16 cellular contexts compared by ENCODE assay signal in genomic region chr10:92125169-92125543, GRCh38.
DNase-seq lines count a peak whose midpoint lies in the region; ATAC-seq, FAIRE-seq and TF ChIP-seq lines count a peak whose summit lies in the region.
"Had no signal": no experiment of that assay in that cellular context is flagged by ENCODE, and none has a peak within 500 bp of the region (broad histone marks: within the 10 kb centered on the region; RNA-seq: fewer than 3 reads in every experiment).

No MANE protein-coding gene starts in this region.

- no peak overlapping the region for H4K8ac ChIP-seq in neuronal stem cell (ENCODE audit: low read depth, low read length)

- peaks cover 2% of the 10 kb centered on the region for H3K36me3 Mint-ChIP-seq in activated naive CD4-positive, alpha-beta T cell treated with anti-CD3 and anti-CD28 coated beads for 36 hours (ENCODE audit: low read depth)

- no peak overlapping the region for H3K18ac ChIP-seq in neuronal stem cell (ENCODE audit: low read length)

- H3K9me3 ChIP-seq in endothelial cell of umbilical vein (replicated peaks; ENCODE audit: control insufficient read depth, insufficient read depth, low read length) (no peaks in the 10 kb centered on the region), left lung (no peaks in the 10 kb centered on the region), thoracic aorta (no peaks in the 10 kb centered on the region), testis (no peaks in the 10 kb centered on the region), neuronal stem cell (replicated peaks in 1 of 2; ENCODE audit: control insufficient read depth in 2 of 2, insufficient read depth in 1 of 2, low read depth in 1 of 2, low read length in 2 of 2) (no peaks in the 10 kb centered on the region)
- H3K9me3 ChIP-seq: neutrophil had no signal

- POLR2A ChIA-PET in endothelial cell of umbilical vein (lab: Charles Lee): interaction anchor here (0.6 kb wide), 1 partner anchor 88 kb away, joined by 5 read pairs; no protein-coding TSS in a partner anchor

- H2BK12ac ChIP-seq in neuronal stem cell (ENCODE audit: low read length): no peak overlapping the region

- H3K27me3 Mint-ChIP-seq in activated naive CD4-positive, alpha-beta T cell treated with anti-CD3 and anti-CD28 coated beads for 36 hours (ENCODE audit: low read depth): no peaks in the 10 kb centered on the region
- H3K27me3 Mint-ChIP-seq: activated T-helper 17 cell treated with anti-CD3 and anti-CD28 coated beads, Interleukin-2, amount 50 U/mL, for 72 hours; CD8-positive, alpha-beta memory T cell; stimulated activated memory B cell treated with anti-CD40 and anti-IgM and Interleukin-4, amounts not matched to agents 10 μg/mL and 1 μg/mL and 100 μg/mL, for 72 hours had no signal

- FAIRE-seq in endothelial cell of umbilical vein (lab: Jason Lieb, UNC): no peak
- FAIRE-seq: bronchial epithelial cell had no signal

- no peak overlapping the region for H2AFZ ChIP-seq in endothelial cell of umbilical vein (ENCODE audit: low read depth, low read length)
- H2AFZ ChIP-seq in neuronal stem cell (ENCODE audit: low read length): no peak overlapping the region

- no peak overlapping the region for H4K91ac ChIP-seq in neuronal stem cell (ENCODE audit: low read depth, low read length, poor library complexity)

- no peak overlapping the region for H3K4me3 Mint-ChIP-seq in activated naive CD4-positive, alpha-beta T cell treated with anti-CD3 and anti-CD28 coated beads for 36 hours
- H3K4me3 Mint-ChIP-seq: activated T-helper 17 cell treated with anti-CD3 and anti-CD28 coated beads, Interleukin-2, amount 50 U/mL, for 72 hours; CD8-positive, alpha-beta memory T cell; stimulated activated memory B cell treated with anti-CD40 and anti-IgM and Interleukin-4, amounts not matched to agents 10 μg/mL and 1 μg/mL and 100 μg/mL, for 72 hours had no signal

- H3K4me3 ChIP-seq in endothelial cell of umbilical vein (replicated peaks in 1 of 3; ENCODE audit: insufficient read depth in 1 of 3, low read depth in 1 of 3, low read length in 3 of 3) (no peak overlapping the region), left lung (no peak overlapping the region), thoracic aorta (no peak overlapping the region), testis (no peak overlapping the region), neuronal stem cell (ENCODE audit: low read length in 2 of 2) (no peak overlapping the region)

- TF ChIP-seq POLR2A in endothelial cell of umbilical vein (IDR thresholded peaks at IDR 0.05; ENCODE audit: low read depth, low read length): no peak
- no peak for TF ChIP-seq POLR2A in testis (IDR thresholded peaks at IDR 0.05)

- TF ChIP-seq CTCF in endothelial cell of umbilical vein (IDR thresholded peaks at IDR 0.05; ENCODE audit: extremely low read depth in 1 of 2, insufficient read depth in 1 of 2, low read depth in 1 of 2, low read length in 2 of 2) (no peak), left lung (IDR thresholded peaks at IDR 0.05) (no peak), thoracic aorta (IDR thresholded peaks at IDR 0.05) (no peak), testis (IDR thresholded peaks at IDR 0.05) (no peak)

- H3K27me3 ChIP-seq in endothelial cell of umbilical vein (ENCODE audit: control insufficient read depth in 2 of 2, insufficient read depth in 2 of 2, low read length in 2 of 2) (no peaks in the 10 kb centered on the region), left lung (no peaks in the 10 kb centered on the region), thoracic aorta (replicated peaks; ENCODE audit: insufficient read depth) (no peaks in the 10 kb centered on the region), testis (no peaks in the 10 kb centered on the region), neuronal stem cell (ENCODE audit: control insufficient read depth in 3 of 3, insufficient read depth in 3 of 3, low read depth in 1 of 3, low read length in 3 of 3) (peaks cover 0 to 2% (median 0%) of the 10 kb centered on the region in 3 experiments)
- H3K27me3 ChIP-seq: neutrophil had no signal

- H3K36me3 ChIP-seq in endothelial cell of umbilical vein (ENCODE audit: control insufficient read depth in 2 of 2, extremely low read depth in 1 of 2, insufficient read depth in 2 of 2, low read length in 2 of 2): no peaks in the 10 kb centered on the region
- H3K36me3 ChIP-seq in left lung: no peaks in the 10 kb centered on the region
- H3K36me3 ChIP-seq in thoracic aorta: no peaks in the 10 kb centered on the region
- H3K36me3 ChIP-seq in testis (ENCODE audit: low read depth, missing control alignments): no peaks in the 10 kb centered on the region
- H3K36me3 ChIP-seq in neuronal stem cell (replicated peaks in 1 of 2; ENCODE audit: control insufficient read depth in 2 of 2, insufficient read depth in 2 of 2, low read length in 2 of 2): no peaks in the 10 kb centered on the region
- H3K36me3 ChIP-seq: neutrophil had no signal

- CTCF ChIA-PET in endothelial cell of umbilical vein (lab: Charles Lee): interaction anchor here (0.9 to 2.2 kb wide), 7 partner anchors 15 to 170 kb away, joined by 3 to 10 read pairs (median 4); partner anchors contain the start of genes CPEB3 and MARCHF5
- CTCF ChIA-PET in activated naive CD4-positive, alpha-beta T cell treated with anti-CD3 and anti-CD28 coated beads for 36 hours (lab: Charles Lee): interaction anchor here (1.0 kb wide), 1 partner anchor 129 kb away, joined by 4 read pairs; no protein-coding TSS in a partner anchor

- no peaks in the 10 kb centered on the region for H4K20me1 ChIP-seq in endothelial cell of umbilical vein (replicated peaks; ENCODE audit: control insufficient read depth, extremely low read depth, insufficient read depth, low read length)

- BruUV-seq in endothelial cell of umbilical vein (replicated peaks; lab: Mats Ljungman, UMichigan): no TSS peak

- DNase-seq in NCI-H446 treated with DMSO at 0.1 percent for 48 hours (lab: John Stamatoyannopoulos, UW) (peak; percentile 47), endothelial cell of umbilical vein (ENCODE audit: low read depth, low spot score) (no peak), left lung (no peak), thoracic aorta (ENCODE audit: low spot score) (no peak), testis (no peak), neuronal stem cell (ENCODE audit: low spot score) (no peak)
- DNase-seq in activated naive CD4-positive, alpha-beta T cell treated with anti-CD3 and anti-CD28 coated beads for 36 hours: no peak
- DNase-seq: CD8-positive, alpha-beta memory T cell; islet precursor cell; NCI-H526 treated with DMSO at 0.1 percent for 48 hours; stimulated activated CD4-positive, alpha-beta T cell treated with anti-CD3 and anti-CD28 coated beads, Interleukin-1b, Interleukin-23, amount 100 ng/mL, for 48 hours had no signal

- dilution Hi-C loops in endothelial cell of umbilical vein (cut with MboI; ENCODE audit: extremely low pct_ligation_motif_present, low sequenced_read_pairs): no loop called here

- H3K4me2 ChIP-seq in endothelial cell of umbilical vein (ENCODE audit: insufficient read depth, low read length) (peak overlapping the region; percentile 76), neuronal stem cell (ENCODE audit: insufficient read depth, low read length, poor library complexity, severe bottlenecking) (no peak overlapping the region)

- H3K9me3 Mint-ChIP-seq in activated naive CD4-positive, alpha-beta T cell treated with anti-CD3 and anti-CD28 coated beads for 36 hours: no peaks in the 10 kb centered on the region
- H3K9me3 Mint-ChIP-seq: activated T-helper 17 cell treated with anti-CD3 and anti-CD28 coated beads, Interleukin-2, amount 50 U/mL, for 72 hours; stimulated activated memory B cell treated with anti-CD40 and anti-IgM and Interleukin-4, amounts not matched to agents 10 μg/mL and 1 μg/mL and 100 μg/mL, for 72 hours had no signal

- no peak overlapping the region for H2AK5ac ChIP-seq in neuronal stem cell (ENCODE audit: low read depth, low read length)

- intact Hi-C loops in endothelial cell of umbilical vein (cut with micrococcal nuclease) (no loop called here), left lung (cut with DNase I) (no loop called here), testis (cut with DNase I; ENCODE audit: low total_unique reads) (no loop called here)
- intact Hi-C loops in activated naive CD4-positive, alpha-beta T cell treated with anti-CD3 and anti-CD28 coated beads for 36 hours (cut with micrococcal nuclease): no loop called here

- no peaks in the 10 kb centered on the region for H3K9me1 ChIP-seq in endothelial cell of umbilical vein (replicated peaks; ENCODE audit: control insufficient read depth, extremely low read depth, insufficient read depth, low read length)

- no peaks in the 10 kb centered on the region for H3K4me1 Mint-ChIP-seq in activated naive CD4-positive, alpha-beta T cell treated with anti-CD3 and anti-CD28 coated beads for 36 hours (ENCODE audit: low read depth)
- H3K4me1 Mint-ChIP-seq: activated T-helper 17 cell treated with anti-CD3 and anti-CD28 coated beads, Interleukin-2, amount 50 U/mL, for 72 hours had no signal

- H2BK5ac ChIP-seq in neuronal stem cell (ENCODE audit: low read length): no peak overlapping the region

- H3K79me1 ChIP-seq in neuronal stem cell (ENCODE audit: low read depth, low read length): no peaks in the 10 kb centered on the region

- H3K4ac ChIP-seq in neuronal stem cell (ENCODE audit: low read length): no peak overlapping the region

- ATAC-seq in left lung (no peak), thoracic aorta (ENCODE audit: insufficient number of reproducible peaks, low FRiP score, low read depth) (no peak), HG02885 (IDR thresholded peaks at IDR 0.05; ENCODE audit: poor library complexity, unreplicated experiment) (no peak)
- ATAC-seq: activated T-helper 17 cell treated with anti-CD3 and anti-CD28 coated beads, Interleukin-2, amount 50 U/mL, for 72 hours; stimulated activated memory B cell treated with anti-CD40 and anti-IgM and Interleukin-4, amounts not matched to agents 10 μg/mL and 1 μg/mL and 100 μg/mL, for 72 hours had no signal

- H3K23ac ChIP-seq in neuronal stem cell (ENCODE audit: low read depth, low read length, poor library complexity): no peak overlapping the region

- H3K4me1 ChIP-seq in endothelial cell of umbilical vein (ENCODE audit: control insufficient read depth, extremely low read depth, insufficient read depth, low read length) (peaks cover 33% of the 10 kb centered on the region), left lung (peaks cover 22 to 30% of the 10 kb centered on the region in 2 donors), thoracic aorta (ENCODE audit: control insufficient read depth in 1 of 2, low read depth in 2 of 2) (peaks cover 35 to 54% of the 10 kb centered on the region in 2 donors), testis (peaks cover 21% of the 10 kb centered on the region), neuronal stem cell (ENCODE audit: control insufficient read depth in 2 of 2, insufficient read depth in 1 of 2, low read depth in 1 of 2, low read length in 2 of 2) (peaks cover 0 to 3% of the 10 kb centered on the region in 2 donors)

- no peak overlapping the region for H3K14ac ChIP-seq in neuronal stem cell (ENCODE audit: low read length)

- H3K79me2 ChIP-seq in endothelial cell of umbilical vein (ENCODE audit: control insufficient read depth, insufficient read depth, low read length): no peaks in the 10 kb centered on the region

- H2BK120ac ChIP-seq in neuronal stem cell (ENCODE audit: low read depth, low read length): no peak overlapping the region

- no peak overlapping the region for H3K9ac ChIP-seq in endothelial cell of umbilical vein (replicated peaks; ENCODE audit: extremely low read depth, insufficient read depth, low read length)
- H3K9ac ChIP-seq in neuronal stem cell (ENCODE audit: low read depth, low read length, poor library complexity): no peak overlapping the region

- H3K27ac ChIP-seq in endothelial cell of umbilical vein (ENCODE audit: insufficient read depth, low read depth, low read length): peak overlapping the region; percentile 38
- peak overlapping the region; percentile 46 to 49 for H3K27ac ChIP-seq in left lung
- H3K27ac ChIP-seq in thoracic aorta: peak overlapping the region; percentile 71 to 72
- H3K27ac ChIP-seq in testis: peak overlapping the region in 1 of 2 donors; percentile 26
- H3K27ac ChIP-seq in neuronal stem cell (replicated peaks; ENCODE audit: low read length): no peak overlapping the region
- H3K27ac ChIP-seq: neutrophil had no signal

- H3K27ac Mint-ChIP-seq in activated naive CD4-positive, alpha-beta T cell treated with anti-CD3 and anti-CD28 coated beads for 36 hours: no peak overlapping the region
- H3K27ac Mint-ChIP-seq: activated T-helper 17 cell treated with anti-CD3 and anti-CD28 coated beads, Interleukin-2, amount 50 U/mL, for 72 hours; stimulated activated memory B cell treated with anti-CD40 and anti-IgM and Interleukin-4, amounts not matched to agents 10 μg/mL and 1 μg/mL and 100 μg/mL, for 72 hours had no signal

- H2BK15ac ChIP-seq in neuronal stem cell (ENCODE audit: low read length): no peak overlapping the region
